In genomic region chr5:141747646-141748229, GRCh38 we compare ENCODE assay signal across 12 cellular contexts.
DNase-seq lines count a peak whose midpoint lies in the region; ATAC-seq and TF ChIP-seq lines count a peak whose summit lies in the region.
"Had no signal": no experiment of that assay in that cellular context is flagged by ENCODE, and none has a peak within 500 bp of the region (broad histone marks: within the 10 kb centered on the region; RNA-seq: fewer than 3 reads in every experiment).

No MANE protein-coding gene starts in this region.

- H3K4me1 ChIP-seq in OCI-LY7 (ENCODE audit: insufficient read depth, low read length, poor library complexity, severe bottlenecking) (peaks cover 15% of the 10 kb centered on the region), spleen (peaks cover 0 to 14% (median 11%) of the 10 kb centered on the region in 6 donors)
- H3K4me1 ChIP-seq: testis had no signal

- peak overlapping the region; percentile 20; the same call in 1 of the 2 replicates for H3K4me2 ChIP-seq in OCI-LY7 (ENCODE audit: low read length)

- no peak overlapping the region for H2AFZ ChIP-seq in OCI-LY7 (ENCODE audit: low read length)

- H3K9me2 ChIP-seq in OCI-LY7 (ENCODE audit: insufficient read depth, low read length), result no peaks in the 10 kb centered on the region

- BruUV-seq in OCI-LY7 (replicated peaks; lab: Mats Ljungman, UMichigan), result no TSS peak

- TF ChIP-seq POLR2A in spleen (IDR thresholded peaks at IDR 0.05), result no peak

- H3K4me3 ChIP-seq in OCI-LY7 (ENCODE audit: low read depth, low read length, poor library complexity, severe bottlenecking) (no peak overlapping the region), spleen (no peak overlapping the region)
- H3K4me3 ChIP-seq: testis had no signal

- H4K20me1 ChIP-seq in OCI-LY7 (ENCODE audit: insufficient read depth, low read length), result no peaks in the 10 kb centered on the region

- DNase-seq in OCI-LY7 (ENCODE audit: low spot score) (peak; percentile 43), spleen (peak; percentile 63), SHP77 treated with DMSO at 0.1 percent for 48 hours (lab: John Stamatoyannopoulos, UW) (no peak), islet precursor cell (no peak)
- DNase-seq: activated CD4-positive, alpha-beta T cell treated with anti-CD3 and anti-CD28 coated beads, Interleukin-2, amount 50 U/mL, for 48 hours; activated naive CD8-positive, alpha-beta T cell treated with anti-CD3 and anti-CD28 coated beads, Interleukin-2, amount 50 U/mL, for 24 hours had no signal

- CTCF ChIA-PET in OCI-LY7 (lab: Charles Lee; ENCODE audit: unreplicated experiment), result no interaction called here

- H3K36me3 ChIP-seq in OCI-LY7 (ENCODE audit: insufficient read depth, low read length) (no peaks in the 10 kb centered on the region), spleen (no peaks in the 10 kb centered on the region)
- H3K36me3 ChIP-seq: neutrophil had no signal

- H3K9me3 ChIP-seq in OCI-LY7 (ENCODE audit: low read length) (no peaks in the 10 kb centered on the region), spleen (no peaks in the 10 kb centered on the region)
- H3K9me3 ChIP-seq: neutrophil, testis had no signal

- intact Hi-C loops in OCI-LY7 (cut with micrococcal nuclease; ENCODE audit: unreplicated experiment) (no loop called here), spleen (cut with DNase I; ENCODE audit: low total_unique reads) (no loop called here)

- H3K27ac ChIP-seq in OCI-LY7 (ENCODE audit: low read depth, low read length, poor library complexity, severe bottlenecking) (no peak overlapping the region), spleen (no peak overlapping the region)
- H3K27ac ChIP-seq: HL-60, neutrophil, testis had no signal

- TF ChIP-seq CTCF in OCI-LY7 (conservative IDR thresholded peaks at IDR 0.05; ENCODE audit: low read length) (no peak), spleen (IDR thresholded peaks at IDR 0.05 in 8 of 11, conservative IDR thresholded peaks at IDR 0.05 in 3 of 11) (no peak)

- H3K79me2 ChIP-seq in OCI-LY7 (ENCODE audit: insufficient read depth, low read depth, low read length), result no peaks in the 10 kb centered on the region

- POLR2A ChIA-PET in OCI-LY7 (lab: Charles Lee), result no interaction called here

- ATAC-seq in GM19025 (IDR thresholded peaks at IDR 0.05; ENCODE audit: low read depth, unreplicated experiment) (peak; percentile 52), HG03025 (IDR thresholded peaks at IDR 0.05; ENCODE audit: low FRiP score, unreplicated experiment) (peak; percentile 59), GM19397 (IDR thresholded peaks at IDR 0.05; ENCODE audit: unreplicated experiment) (no peak)
- ATAC-seq: activated naive CD8-positive, alpha-beta T cell treated with anti-CD3 and anti-CD28 coated beads, Interleukin-2, amount 50 U/mL, for 24 hours had no signal

- peaks cover 0 to 68% (median 10%) of the 10 kb centered on the region in 7 donors for H3K27me3 ChIP-seq in spleen (replicated peaks in 1 of 7)
- H3K27me3 ChIP-seq: testis had no signal

- 48 to 57% (median 54%) methylated on average over 6 of the region's 6 CpGs for WGBS in spleen, 5 donors

Comparison
In these comparisons a context has a peak if more than half of its experiments do, and no peak if none do; other contexts are left out.
1. DNase-seq: peak in OCI-LY7 (single experiment) and spleen (single experiment); none in SHP77 treated with DMSO at 0.1 percent for 48 hours (single experiment) and islet precursor cell (single experiment).